13 cellular contexts compared by ENCODE assay signal in the genomic region with DNA sequence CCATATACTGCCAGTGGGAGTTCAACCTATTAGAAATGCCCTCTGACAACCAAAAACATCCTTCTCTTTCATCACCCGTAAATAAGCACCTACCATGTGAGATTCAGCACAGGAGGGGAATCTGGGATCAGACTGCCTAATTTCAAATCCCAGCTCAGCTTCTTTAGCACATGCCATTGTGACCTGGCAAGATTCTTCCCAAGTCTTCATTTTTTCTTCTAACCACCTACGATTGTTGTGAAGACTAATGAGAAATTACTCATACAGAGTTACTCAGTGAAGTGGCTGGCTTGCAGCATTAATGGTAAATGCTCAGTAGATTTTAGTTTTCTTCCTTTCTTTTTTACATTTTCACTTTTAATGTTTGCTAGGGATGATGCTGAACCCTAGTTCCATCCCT.
"Had no signal": no experiment of that assay in that cellular context is flagged by ENCODE, and none has a peak within 500 bp of the region (broad histone marks: within the 10 kb centered on the region; RNA-seq: fewer than 3 reads in every experiment).

No MANE protein-coding gene starts in this region.

- DNase-seq: activated B cell treated with CpG ODN at 0.5 μM for 24 hours; activated CD4-positive, alpha-beta T cell treated with anti-CD3 and anti-CD28 coated beads, Interleukin-2, amount 10 ng/mL, durations not matched to agents 24 days and 14 days; activated naive CD4-positive, alpha-beta T cell treated with anti-CD3 and anti-CD28 coated beads, Interleukin-2, amount 10 ng/mL, durations not matched to agents 7 days and 5 days; central memory CD4-positive, alpha-beta T cell; effector memory CD8-positive, alpha-beta T cell; hippocampal formation; lower lobe of right lung; retina; thyroid gland had no signal

- H3K9me3 ChIP-seq: lower lobe of right lung, thyroid gland had no signal

- H3K27ac ChIP-seq: lower lobe of right lung, parathyroid adenoma, thyroid gland had no signal

- H3K27me3 ChIP-seq: thyroid gland had no signal

- H3K36me3 ChIP-seq: lower lobe of right lung, thyroid gland had no signal

- H3K4me3 ChIP-seq: lower lobe of right lung, thyroid gland had no signal

- ATAC-seq: effector memory CD8-positive, alpha-beta T cell; lower lobe of right lung had no signal

- H3K9ac ChIP-seq: parathyroid adenoma had no signal

- H3K4me1 ChIP-seq: parathyroid adenoma had no signal

- H3K36me3 Mint-ChIP-seq: activated naive CD4-positive, alpha-beta T cell treated with anti-CD3 and anti-CD28 coated beads, Interleukin-2, amount 10 ng/mL, durations not matched to agents 7 days and 5 days; mesothelial cell of epicardium had no signal

- H3K27ac Mint-ChIP-seq: activated B cell treated with CpG ODN at 0.5 μM for 24 hours; activated CD4-positive, alpha-beta T cell treated with anti-CD3 and anti-CD28 coated beads, Interleukin-2, amount 10 ng/mL, durations not matched to agents 24 days and 14 days; activated naive CD4-positive, alpha-beta T cell treated with anti-CD3 and anti-CD28 coated beads, Interleukin-2, amount 10 ng/mL, durations not matched to agents 7 days and 5 days; activated T-helper 1 cell treated with anti-CD3 and anti-CD28 coated beads, Interleukin-12 subunit alpha, Interleukin-12 subunit beta, Interleukin-2, Interleukin-4 antibody, amounts not matched to agents 30 ng/mL and 10 ng/mL and 1 ng/mL, durations not matched to agents 14 hours and 24 hours and 36 hours; effector memory CD8-positive, alpha-beta T cell; mesothelial cell of epicardium had no signal

- H3K27me3 Mint-ChIP-seq: activated CD4-positive, alpha-beta T cell treated with anti-CD3 and anti-CD28 coated beads, Interleukin-2, amount 10 ng/mL, durations not matched to agents 24 days and 14 days; activated naive CD4-positive, alpha-beta T cell treated with anti-CD3 and anti-CD28 coated beads, Interleukin-2, amount 10 ng/mL, durations not matched to agents 7 days and 5 days; effector memory CD8-positive, alpha-beta T cell had no signal

- H2AFZ ChIP-seq: parathyroid adenoma had no signal

- FAIRE-seq: urothelium cell line had no signal

- H3K79me2 ChIP-seq: parathyroid adenoma had no signal

- H3K9me3 Mint-ChIP-seq: activated B cell treated with CpG ODN at 0.5 μM for 24 hours; activated CD4-positive, alpha-beta T cell treated with anti-CD3 and anti-CD28 coated beads, Interleukin-2, amount 10 ng/mL, durations not matched to agents 24 days and 14 days; activated naive CD4-positive, alpha-beta T cell treated with anti-CD3 and anti-CD28 coated beads, Interleukin-2, amount 10 ng/mL, durations not matched to agents 7 days and 5 days; activated T-helper 1 cell treated with anti-CD3 and anti-CD28 coated beads, Interleukin-12 subunit alpha, Interleukin-12 subunit beta, Interleukin-2, Interleukin-4 antibody, amounts not matched to agents 30 ng/mL and 10 ng/mL and 1 ng/mL, durations not matched to agents 14 hours and 24 hours and 36 hours; mesothelial cell of epicardium had no signal

- H3K4me1 Mint-ChIP-seq: activated CD4-positive, alpha-beta T cell treated with anti-CD3 and anti-CD28 coated beads, Interleukin-2, amount 10 ng/mL, durations not matched to agents 24 days and 14 days; activated naive CD4-positive, alpha-beta T cell treated with anti-CD3 and anti-CD28 coated beads, Interleukin-2, amount 10 ng/mL, durations not matched to agents 7 days and 5 days had no signal

- H3K4me3 Mint-ChIP-seq: activated B cell treated with CpG ODN at 0.5 μM for 24 hours; activated CD4-positive, alpha-beta T cell treated with anti-CD3 and anti-CD28 coated beads, Interleukin-2, amount 10 ng/mL, durations not matched to agents 24 days and 14 days; activated naive CD4-positive, alpha-beta T cell treated with anti-CD3 and anti-CD28 coated beads, Interleukin-2, amount 10 ng/mL, durations not matched to agents 7 days and 5 days; activated T-helper 1 cell treated with anti-CD3 and anti-CD28 coated beads, Interleukin-12 subunit alpha, Interleukin-12 subunit beta, Interleukin-2, Interleukin-4 antibody, amounts not matched to agents 30 ng/mL and 10 ng/mL and 1 ng/mL, durations not matched to agents 14 hours and 24 hours and 36 hours; effector memory CD8-positive, alpha-beta T cell; mesothelial cell of epicardium had no signal
